ENCODE assay signal across 18 cellular contexts in genomic region chr14:87260460-87260859, GRCh38.
"Had no signal": no experiment of that assay in that cellular context is flagged by ENCODE, and none has a peak within 500 bp of the region (broad histone marks: within the 10 kb centered on the region; RNA-seq: fewer than 3 reads in every experiment).

No MANE protein-coding gene starts in this region.

- DNase-seq: activated B cell treated with CpG ODN at 0.5 μM for 24 hours; activated CD4-positive, alpha-beta memory T cell treated with anti-CD3 and anti-CD28 coated beads for 36 hours; activated CD4-positive, alpha-beta T cell treated with anti-CD3 and anti-CD28 coated beads for 4 hours; activated T-cell treated with anti-CD3 and anti-CD28 coated beads for 4 hours; amniotic stem cell; effector CD8-positive, alpha-beta T cell; esophagus squamous epithelium; lower lobe of right lung; natural killer cell; right lobe of liver; small intestine; stimulated activated CD4-positive, alpha-beta T cell treated with anti-CD3 and anti-CD28 coated beads, Interleukin-4, amount 100 ng/mL, for 24 hours; stomach; upper lobe of left lung had no signal

- H3K9me3 ChIP-seq: esophagus squamous epithelium, lower lobe of right lung, right lobe of liver, thoracic aorta, upper lobe of left lung had no signal

- H3K27ac ChIP-seq: esophagus squamous epithelium, lower lobe of right lung, parathyroid adenoma, right lobe of liver, stomach, thoracic aorta, upper lobe of left lung had no signal

- H3K36me3 ChIP-seq: esophagus squamous epithelium, lower lobe of right lung, right lobe of liver, stomach, thoracic aorta, upper lobe of left lung had no signal

- H3K9ac ChIP-seq: parathyroid adenoma had no signal

- H2AFZ ChIP-seq: parathyroid adenoma had no signal

- H3K4me3 ChIP-seq: esophagus squamous epithelium, lower lobe of right lung, right lobe of liver, stomach, thoracic aorta, upper lobe of left lung had no signal

- H3K27me3 ChIP-seq: esophagus squamous epithelium, right lobe of liver, stomach, upper lobe of left lung had no signal

- H3K4me1 ChIP-seq: esophagus squamous epithelium, lower lobe of right lung, parathyroid adenoma, right lobe of liver, stomach, upper lobe of left lung had no signal

- H3K79me2 ChIP-seq: parathyroid adenoma had no signal

- FAIRE-seq: endothelial cell of umbilical vein, keratinocyte, small intestine had no signal
